ENCODE assay signal across 2 cellular contexts in genomic region chr20:5705827-5706226, GRCh38.
TF ChIP-seq lines count a peak whose summit lies in the region.

No MANE protein-coding gene starts in this region.

TF ChIP-seq in IMR-90, 13 proteins besides CTCF, POLR2A, EP300 and RAD21:
- TF ChIP-seq CEBPB (IDR thresholded peaks at IDR 0.05; ENCODE audit: low read depth, low read length): no peak
- no peak for TF ChIP-seq MAFK (IDR thresholded peaks at IDR 0.05; ENCODE audit: low read depth, low read length)
- no peak for TF ChIP-seq RCOR1 (IDR thresholded peaks at IDR 0.05; ENCODE audit: insufficient replicate concordance, low read length)

TF ChIP-seq in K562, 482 proteins besides CTCF, POLR2A, EP300 and RAD21:
- TF ChIP-seq RBM15 (IDR thresholded peaks at IDR 0.05; ENCODE audit: insufficient read depth, low read length) (no peak), TFAP4 (CRISPR knock-in tag; IDR thresholded peaks at IDR 0.05; ENCODE audit: borderline replicate concordance) (peak; percentile 65)
